13 cellular contexts compared by ENCODE assay signal in the genomic region with DNA sequence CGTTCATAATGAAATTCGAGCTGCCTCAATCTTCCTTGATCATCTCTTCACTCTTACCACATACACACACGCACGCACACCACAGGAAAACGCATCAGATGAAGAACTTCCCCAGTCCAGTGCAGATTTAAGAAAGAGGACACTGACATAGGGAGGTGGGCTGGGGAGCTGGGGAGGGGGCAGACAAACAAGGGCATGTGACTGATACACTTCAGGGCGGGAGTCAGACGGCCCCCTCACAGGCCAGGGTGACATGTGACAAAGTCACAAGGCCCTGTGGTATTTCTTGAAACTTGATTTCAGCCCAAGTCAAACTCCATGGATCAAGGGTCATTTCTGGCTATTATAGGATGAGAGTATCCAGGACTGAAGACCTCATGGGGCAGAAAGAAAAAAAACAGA.
DNase-seq lines count a peak whose midpoint lies in the region; ATAC-seq and TF ChIP-seq lines count a peak whose summit lies in the region.
"Had no signal": no experiment of that assay in that cellular context is flagged by ENCODE, and none has a peak within 500 bp of the region (broad histone marks: within the 10 kb centered on the region; RNA-seq: fewer than 3 reads in every experiment).

No MANE protein-coding gene starts in this region.

- H3K27ac Mint-ChIP-seq in activated naive CD8-positive, alpha-beta T cell treated with anti-CD3 and anti-CD28 coated beads for 36 hours: no peak overlapping the region
- no peak overlapping the region for H3K27ac Mint-ChIP-seq in activated naive CD8-positive, alpha-beta T cell treated with anti-CD3 and anti-CD28 coated beads, Interleukin-2, amount 50 U/mL, for 24 hours
- H3K27ac Mint-ChIP-seq in T-helper 17 cell: no peak overlapping the region
- H3K27ac Mint-ChIP-seq: mesothelial cell of epicardium had no signal

- H3K9me3 ChIP-seq in mucosa of rectum (ENCODE audit: control insufficient read depth in 2 of 2, low read length in 2 of 2) (no peaks in the 10 kb centered on the region), T-helper 17 cell (ENCODE audit: control insufficient read depth, low read length, poor library complexity, severe bottlenecking) (no peaks in the 10 kb centered on the region)

- no peaks in the 10 kb centered on the region for H3K36me3 Mint-ChIP-seq in activated naive CD8-positive, alpha-beta T cell treated with anti-CD3 and anti-CD28 coated beads for 36 hours
- no peaks in the 10 kb centered on the region for H3K36me3 Mint-ChIP-seq in activated naive CD8-positive, alpha-beta T cell treated with anti-CD3 and anti-CD28 coated beads, Interleukin-2, amount 50 U/mL, for 24 hours (ENCODE audit: low read depth)
- H3K36me3 Mint-ChIP-seq in T-helper 17 cell (ENCODE audit: low read depth): no peaks in the 10 kb centered on the region
- H3K36me3 Mint-ChIP-seq: mesothelial cell of epicardium had no signal

- WGBS in urinary bladder: 65% methylated on average over 7 of the region's 7 CpGs

- H3K27ac ChIP-seq in mucosa of rectum (ENCODE audit: low read depth in 2 of 2, low read length in 2 of 2) (peak overlapping the region; percentile 58 to 72), urinary bladder (ENCODE audit: low read depth) (peak overlapping the region; percentile 43)

- no peak for TF ChIP-seq CTCF in choroid plexus epithelial cell (conservative IDR thresholded peaks at IDR 0.05; ENCODE audit: low read depth, low read length)

- no peak overlapping the region for H3K4me3 Mint-ChIP-seq in activated naive CD8-positive, alpha-beta T cell treated with anti-CD3 and anti-CD28 coated beads for 36 hours
- no peak overlapping the region for H3K4me3 Mint-ChIP-seq in activated naive CD8-positive, alpha-beta T cell treated with anti-CD3 and anti-CD28 coated beads, Interleukin-2, amount 50 U/mL, for 24 hours
- no peak overlapping the region for H3K4me3 Mint-ChIP-seq in T-helper 17 cell
- H3K4me3 Mint-ChIP-seq: mesothelial cell of epicardium had no signal

- H3K4me1 Mint-ChIP-seq in activated naive CD8-positive, alpha-beta T cell treated with anti-CD3 and anti-CD28 coated beads for 36 hours: peaks cover 5% of the 10 kb centered on the region
- H3K4me1 Mint-ChIP-seq in activated naive CD8-positive, alpha-beta T cell treated with anti-CD3 and anti-CD28 coated beads, Interleukin-2, amount 50 U/mL, for 24 hours: no peaks in the 10 kb centered on the region
- H3K4me1 Mint-ChIP-seq in T-helper 17 cell: no peaks in the 10 kb centered on the region

- H3K27me3 ChIP-seq in mucosa of rectum (ENCODE audit: control insufficient read depth in 2 of 2, insufficient read depth in 2 of 2, low read length in 2 of 2): no peaks in the 10 kb centered on the region

- H3K4me1 ChIP-seq in mucosa of rectum (ENCODE audit: control insufficient read depth in 2 of 2, insufficient read depth in 2 of 2, low read length in 2 of 2) (peaks cover 11 to 37% of the 10 kb centered on the region in 2 donors), urinary bladder (ENCODE audit: insufficient read depth) (no peaks in the 10 kb centered on the region)

- H3K4me3 ChIP-seq in choroid plexus epithelial cell (ENCODE audit: low read depth, low read length) (no peak overlapping the region), mucosa of rectum (ENCODE audit: low read length in 2 of 2) (no peak overlapping the region), urinary bladder (ENCODE audit: low read depth, low read length) (no peak overlapping the region)
- H3K4me3 ChIP-seq: skin epidermis had no signal

- peak; percentile 3 for DNase-seq in activated naive CD8-positive, alpha-beta T cell treated with anti-CD3 and anti-CD28 coated beads for 36 hours
- DNase-seq in activated naive CD8-positive, alpha-beta T cell treated with anti-CD3 and anti-CD28 coated beads, Interleukin-2, amount 50 U/mL, for 24 hours: no peak
- DNase-seq in choroid plexus epithelial cell (ENCODE audit: low read depth) (peak; percentile 57), T-helper 17 cell (no peak), HCEC 1CT (no peak)
- DNase-seq: activated effector memory CD4-positive, alpha-beta T cell treated with Interleukin-2 at 50 U/mL for 16 hours; EL had no signal

- H3K9ac ChIP-seq in mucosa of rectum (ENCODE audit: low read depth in 1 of 2, low read length in 2 of 2): no peak overlapping the region

- H3K27me3 Mint-ChIP-seq in activated naive CD8-positive, alpha-beta T cell treated with anti-CD3 and anti-CD28 coated beads for 36 hours: peaks cover 3% of the 10 kb centered on the region
- H3K27me3 Mint-ChIP-seq in activated naive CD8-positive, alpha-beta T cell treated with anti-CD3 and anti-CD28 coated beads, Interleukin-2, amount 50 U/mL, for 24 hours: no peaks in the 10 kb centered on the region
- H3K27me3 Mint-ChIP-seq in T-helper 17 cell: peaks cover 22% of the 10 kb centered on the region

- no peaks in the 10 kb centered on the region for H3K9me3 Mint-ChIP-seq in activated naive CD8-positive, alpha-beta T cell treated with anti-CD3 and anti-CD28 coated beads for 36 hours
- H3K9me3 Mint-ChIP-seq in activated naive CD8-positive, alpha-beta T cell treated with anti-CD3 and anti-CD28 coated beads, Interleukin-2, amount 50 U/mL, for 24 hours: no peaks in the 10 kb centered on the region
- H3K9me3 Mint-ChIP-seq: mesothelial cell of epicardium had no signal

- no peak for ATAC-seq in activated naive CD8-positive, alpha-beta T cell treated with anti-CD3 and anti-CD28 coated beads, Interleukin-2, amount 50 U/mL, for 24 hours
- ATAC-seq in T-helper 17 cell (no peak), HG03432 (IDR thresholded peaks at IDR 0.05; ENCODE audit: unreplicated experiment) (no peak)
- ATAC-seq: activated CD4-positive, CD25-positive, alpha-beta regulatory T cell treated with anti-CD3 and anti-CD28 coated beads, Interleukin-2, amount 50 U/mL, for 24 hours had no signal

- H3K36me3 ChIP-seq in mucosa of rectum (ENCODE audit: control insufficient read depth in 2 of 2, insufficient read depth in 2 of 2, low read length in 2 of 2): no peaks in the 10 kb centered on the region
- H3K36me3 ChIP-seq in urinary bladder (ENCODE audit: insufficient read depth): no peaks in the 10 kb centered on the region

Comparison
In these comparisons a context has a peak if more than half of its experiments do, and no peak if none do; other contexts are left out.
1. DNase-seq: peak in activated naive CD8-positive, alpha-beta T cell treated with anti-CD3 and anti-CD28 coated beads for 36 hours (single experiment) and choroid plexus epithelial cell (single experiment); none in activated naive CD8-positive, alpha-beta T cell treated with anti-CD3 and anti-CD28 coated beads, Interleukin-2, amount 50 U/mL, for 24 hours (single experiment), T-helper 17 cell (0 of 3) and HCEC 1CT (single experiment).